ENCODE assay signal across 10 cellular contexts in the genomic region with DNA sequence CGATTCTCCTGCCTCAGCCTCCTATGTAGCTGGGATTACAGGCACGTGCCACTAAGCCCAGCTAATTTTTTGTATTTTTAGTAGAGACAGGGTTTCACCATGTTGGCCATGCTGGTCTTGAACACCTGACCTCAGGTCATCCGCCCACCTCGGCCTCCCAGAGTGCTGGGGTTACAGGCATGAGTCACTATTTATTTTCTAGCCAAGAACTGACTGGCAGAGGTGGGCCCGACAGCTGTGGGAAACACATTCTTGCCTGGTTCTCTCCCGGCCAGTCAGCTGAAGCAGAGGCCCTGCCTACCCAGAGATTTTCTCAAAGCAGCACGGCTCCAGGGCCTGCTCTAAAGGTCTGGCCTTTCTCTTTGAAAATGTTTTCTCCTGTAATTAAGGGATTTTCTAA.
DNase-seq lines count a peak whose midpoint lies in the region; ATAC-seq and TF ChIP-seq lines count a peak whose summit lies in the region.
"Had no signal": no experiment of that assay in that cellular context is flagged by ENCODE, and none has a peak within 500 bp of the region (broad histone marks: within the 10 kb centered on the region; RNA-seq: fewer than 3 reads in every experiment).

No MANE protein-coding gene starts in this region.

- no peaks in the 10 kb centered on the region for H4K20me1 ChIP-seq in PC-3 (ENCODE audit: low read length)

- POLR2A ChIA-PET in PC-3 (lab: Charles Lee; ENCODE audit: unreplicated experiment): no interaction called here

- H3K4me3 ChIP-seq in PC-3 (ENCODE audit: low read length) (no peak overlapping the region), endodermal cell (ENCODE audit: low read length) (peak overlapping the region; percentile 77), suprapubic skin (peak overlapping the region; percentile 59)

- CTCF ChIA-PET in PC-3 (lab: Charles Lee): no interaction called here

- H3K27ac ChIP-seq in PC-3 (ENCODE audit: low read length): no peak overlapping the region
- no peak overlapping the region for H3K27ac ChIP-seq in endodermal cell (ENCODE audit: low read depth, low read length)
- peak overlapping the region; percentile 96 for H3K27ac ChIP-seq in suprapubic skin

- DNase-seq in PC-3 (peak; percentile 14), endodermal cell (peak; percentile 87), lung microvascular endothelial cell (ENCODE audit: low read depth in 2 of 2) (peak; percentile 37 to 79), suprapubic skin (ENCODE audit: low spot score in 2 of 2) (no peak), OCI-M1 (lab: John Stamatoyannopoulos, UW) (no peak)
- DNase-seq: KG1, NCI-H526 had no signal

- H3K27me3 ChIP-seq in PC-3 (ENCODE audit: low read length): no peaks in the 10 kb centered on the region
- no peaks in the 10 kb centered on the region for H3K27me3 ChIP-seq in endodermal cell (ENCODE audit: control insufficient read depth, insufficient read depth, low read length, poor library complexity, severe bottlenecking)
- H3K27me3 ChIP-seq in suprapubic skin: peaks cover 11% of the 10 kb centered on the region

- peak overlapping the region; percentile 95 for H3K27ac Mint-ChIP-seq in endodermal cell

- no peaks in the 10 kb centered on the region for H3K79me2 ChIP-seq in PC-3 (ENCODE audit: low read length)

- peak overlapping the region; percentile 97; the same call in 1 of the 2 replicates for H2AFZ ChIP-seq in PC-3 (ENCODE audit: low read length)

- H3K4me2 ChIP-seq in PC-3 (ENCODE audit: low read length): peak overlapping the region; percentile 98; the same call in 1 of the 2 replicates

- peaks cover 15% of the 10 kb centered on the region for H3K9me3 Mint-ChIP-seq in endodermal cell

- ATAC-seq in PC-3: no peak
- ATAC-seq in HG03135 (IDR thresholded peaks at IDR 0.05; ENCODE audit: unreplicated experiment): no peak
- ATAC-seq in GM18868 (IDR thresholded peaks at IDR 0.05; ENCODE audit: unreplicated experiment): no peak

- no TSS peak for BruUV-seq in PC-3 (replicated peaks; lab: Mats Ljungman, UMichigan)

- H3K4me1 ChIP-seq in PC-3 (ENCODE audit: insufficient read depth, low read length) (peaks cover 10% of the 10 kb centered on the region), endodermal cell (ENCODE audit: control insufficient read depth, insufficient read depth, low read length) (peaks cover 6% of the 10 kb centered on the region), suprapubic skin (peaks cover 33% of the 10 kb centered on the region)

- intact Hi-C loops in PC-3 (cut with micrococcal nuclease): no loop called here

- no peaks in the 10 kb centered on the region for H3K9me2 ChIP-seq in PC-3 (replicated peaks; ENCODE audit: low read length)

- no peak for TF ChIP-seq EP300 in suprapubic skin (IDR thresholded peaks at IDR 0.05)

- no peak overlapping the region for H3K9ac ChIP-seq in PC-3 (ENCODE audit: low read length)
- peak overlapping the region; percentile 68 for H3K9ac ChIP-seq in endodermal cell (ENCODE audit: extremely low read depth, low read length, poor library complexity, severe bottlenecking)

- peaks cover 18% of the 10 kb centered on the region for H3K36me3 Mint-ChIP-seq in endodermal cell (ENCODE audit: low read depth)

- H3K36me3 ChIP-seq in PC-3 (ENCODE audit: low read depth, low read length): no peaks in the 10 kb centered on the region
- H3K36me3 ChIP-seq in endodermal cell (ENCODE audit: control insufficient read depth, insufficient read depth, low read length): no peaks in the 10 kb centered on the region
- H3K36me3 ChIP-seq in suprapubic skin: no peaks in the 10 kb centered on the region
- H3K36me3 ChIP-seq: esophagus muscularis mucosa had no signal

- TF ChIP-seq POLR2A in suprapubic skin (IDR thresholded peaks at IDR 0.05): no peak

- H3K27me3 Mint-ChIP-seq in endodermal cell (ENCODE audit: insufficient read depth): no peaks in the 10 kb centered on the region

- H3K4me3 Mint-ChIP-seq in endodermal cell: peak overlapping the region; percentile 80

- H3K9me3 ChIP-seq in PC-3 (ENCODE audit: low read length) (no peaks in the 10 kb centered on the region), endodermal cell (ENCODE audit: control insufficient read depth, low read length) (peaks cover 6% of the 10 kb centered on the region), suprapubic skin (no peaks in the 10 kb centered on the region)
- H3K9me3 ChIP-seq: esophagus muscularis mucosa had no signal

- 43 to 48% methylated on average over 4 to 7 of the region's 7 CpGs for WGBS in endodermal cell (ENCODE audit: insufficient coverage in 1 of 2, insufficient read length in 1 of 2), 2 experiments
- 52% methylated on average over 7 of the region's 7 CpGs for WGBS in suprapubic skin

- H3F3A ChIP-seq in PC-3 (ENCODE audit: low read length, unreplicated experiment): no peaks in the 10 kb centered on the region

- peaks cover 28% of the 10 kb centered on the region for H3K4me1 Mint-ChIP-seq in endodermal cell

- TF ChIP-seq CTCF in PC-3 (conservative IDR thresholded peaks at IDR 0.05; ENCODE audit: low read depth, low read length) (no peak), endodermal cell (conservative IDR thresholded peaks at IDR 0.05) (no peak), suprapubic skin (IDR thresholded peaks at IDR 0.05) (no peak)

Comparison
In these comparisons a context has a peak if more than half of its experiments do, and no peak if none do; other contexts are left out.
1. DNase-seq: peak in PC-3 (single experiment), endodermal cell (single experiment) and lung microvascular endothelial cell (2 of 2); none in suprapubic skin (0 of 2) and OCI-M1 (single experiment).